16 cellular contexts compared by ENCODE assay signal in the genomic region with DNA sequence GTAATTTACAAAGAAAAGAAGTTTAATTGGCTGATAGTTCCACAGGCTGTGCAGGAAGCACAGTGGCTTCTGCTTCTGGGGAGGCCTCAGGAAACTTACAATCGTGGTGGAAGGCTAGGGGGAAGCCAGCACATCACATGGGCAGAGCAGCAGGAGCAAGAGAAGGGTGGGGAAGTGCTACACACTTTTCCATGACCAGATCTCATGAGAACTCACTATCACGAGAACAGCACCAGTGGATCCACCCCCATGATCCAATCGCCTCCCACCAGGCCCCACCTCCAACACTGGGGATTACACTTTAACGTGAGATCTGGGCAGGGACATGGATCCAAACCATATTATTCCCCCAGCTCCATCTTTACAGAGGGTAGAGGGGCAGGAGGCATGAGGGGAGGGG.
A peak's percentile ranks its signal among the peaks of the same experiment; 100 is the strongest.
DNase-seq lines count a peak whose midpoint lies in the region; ATAC-seq and TF ChIP-seq lines count a peak whose summit lies in the region.
"Had no signal": no experiment of that assay in that cellular context is flagged by ENCODE, and none has a peak within 500 bp of the region (broad histone marks: within the 10 kb centered on the region; RNA-seq: fewer than 3 reads in every experiment).

No MANE protein-coding gene starts in this region.

- H3K14ac ChIP-seq in IMR-90 (replicated peaks; ENCODE audit: low read depth, low read length): no peak overlapping the region

- no peak overlapping the region for H3K4me3 Mint-ChIP-seq in central memory CD8-positive, alpha-beta T cell
- H3K4me3 Mint-ChIP-seq in activated naive CD4-positive, alpha-beta T cell treated with anti-CD3 and anti-CD28 coated beads, Interleukin-2, amount 10 ng/mL, durations not matched to agents 7 days and 5 days: no peak overlapping the region
- H3K4me3 Mint-ChIP-seq: CD4-positive, CD25-positive, alpha-beta regulatory T cell had no signal

- H4K5ac ChIP-seq in IMR-90 (ENCODE audit: low read depth, low read length) (no peak overlapping the region), mesendoderm (ENCODE audit: low read length) (no peak overlapping the region)

- H3K23ac ChIP-seq in IMR-90 (ENCODE audit: low read depth, low read length) (no peak overlapping the region), mesendoderm (ENCODE audit: low read length) (no peak overlapping the region)

- H4K91ac ChIP-seq in IMR-90 (ENCODE audit: insufficient read depth, low read depth, low read length): no peak overlapping the region

- H3K4me2 ChIP-seq in BLaER1 (peak overlapping the region; percentile 25; the same call in 1 of the 2 replicates), IMR-90 (ENCODE audit: low read depth, low read length) (no peak overlapping the region), mesendoderm (ENCODE audit: low read length) (no peak overlapping the region), Karpas-422 (ENCODE audit: low read depth, low read length, poor library complexity, severe bottlenecking) (no peak overlapping the region)

- H3K36me3 ChIP-seq in BLaER1 (no peaks in the 10 kb centered on the region), IMR-90 (ENCODE audit: control insufficient read depth, insufficient read depth, low read length) (no peaks in the 10 kb centered on the region), mesendoderm (ENCODE audit: control insufficient read depth, insufficient read depth, low read length) (no peaks in the 10 kb centered on the region), Karpas-422 (ENCODE audit: insufficient read depth, low read length) (no peaks in the 10 kb centered on the region)
- H3K36me3 ChIP-seq: MG63 had no signal

- no peaks in the 10 kb centered on the region for H4K20me1 ChIP-seq in BLaER1
- H4K20me1 ChIP-seq in IMR-90 (ENCODE audit: insufficient read depth, low read length): no peaks in the 10 kb centered on the region
- no peaks in the 10 kb centered on the region for H4K20me1 ChIP-seq in Karpas-422 (ENCODE audit: insufficient read depth, low read depth, low read length)

- H2BK120ac ChIP-seq in IMR-90 (ENCODE audit: low read depth, low read length) (no peak overlapping the region), mesendoderm (ENCODE audit: low read depth, low read length) (no peak overlapping the region)

- H3K18ac ChIP-seq in IMR-90 (ENCODE audit: low read depth, low read length) (no peak overlapping the region), mesendoderm (ENCODE audit: low read length) (no peak overlapping the region)

- in situ Hi-C loops in IMR-90 (cut with MboI; ENCODE audit: low sequenced_read_pairs): no loop called here

- ATAC-seq in IMR-90 (ENCODE audit: low read depth): no peak
- ATAC-seq in central memory CD8-positive, alpha-beta T cell (replicated peaks; ENCODE audit: extremely low read depth, poor library complexity, severe bottlenecking): no peak
- ATAC-seq: Panc1 had no signal

- H2BK5ac ChIP-seq in IMR-90 (ENCODE audit: low read depth, low read length, poor library complexity, severe bottlenecking): no peak overlapping the region
- H2BK5ac ChIP-seq in mesendoderm (ENCODE audit: low read length): no peak overlapping the region

- H2AK5ac ChIP-seq in IMR-90 (ENCODE audit: low read depth, low read length) (0 out of 2 replicates have a peak overlapping the region, but pooled peaks have one; percentile 30), mesendoderm (ENCODE audit: low read length) (no peak overlapping the region)

- BruUV-seq in IMR-90 (replicated peaks; lab: Mats Ljungman, UMichigan): no TSS peak

- no peaks in the 10 kb centered on the region for H3K9me2 ChIP-seq in Karpas-422 (replicated peaks; ENCODE audit: insufficient read depth, low read length)

- H3K9me1 ChIP-seq in IMR-90 (ENCODE audit: insufficient read depth, low read length): peaks cover 3% of the 10 kb centered on the region; the same call in 1 of the 2 replicates

- no peak overlapping the region for H2BK20ac ChIP-seq in IMR-90 (ENCODE audit: low read depth, low read length)

- TF ChIP-seq RAD21 in IMR-90 (IDR thresholded peaks at IDR 0.05; ENCODE audit: low read length): no peak

- CTCF ChIA-PET in IMR-90 (lab: Yijun Ruan, JAX): no interaction called here
- CTCF ChIA-PET in activated naive CD4-positive, alpha-beta T cell treated with anti-CD3 and anti-CD28 coated beads, Interleukin-2, amount 10 ng/mL, durations not matched to agents 7 days and 5 days (lab: Charles Lee): interaction anchor here (0.9 to 1.0 kb wide), 2 partner anchors 219 to 248 kb away, joined by 3 to 4 read pairs; no protein-coding TSS in a partner anchor

- H3K9ac ChIP-seq in BLaER1: no peak overlapping the region
- no peak overlapping the region for H3K9ac ChIP-seq in IMR-90 (ENCODE audit: low read depth, low read length)
- no peak overlapping the region for H3K9ac ChIP-seq in mesendoderm (ENCODE audit: low read length)
- no peak overlapping the region for H3K9ac ChIP-seq in Karpas-422 (ENCODE audit: low read length)

- H3K79me2 ChIP-seq in mesendoderm (ENCODE audit: control insufficient read depth, insufficient read depth, low read length) (no peaks in the 10 kb centered on the region), Karpas-422 (ENCODE audit: low read length) (no peaks in the 10 kb centered on the region)

- H3K4me3 ChIP-seq in BLaER1 (no peak overlapping the region), IMR-90 (ENCODE audit: insufficient read depth, low read depth, low read length) (no peak overlapping the region), mesendoderm (ENCODE audit: low read length) (no peak overlapping the region), Karpas-422 (ENCODE audit: low read length) (no peak overlapping the region)
- H3K4me3 ChIP-seq: MG63, SK-N-MC had no signal

- H3K4me1 Mint-ChIP-seq in central memory CD8-positive, alpha-beta T cell: peaks cover 19% of the 10 kb centered on the region
- peaks cover 8% of the 10 kb centered on the region for H3K4me1 Mint-ChIP-seq in activated naive CD4-positive, alpha-beta T cell treated with anti-CD3 and anti-CD28 coated beads, Interleukin-2, amount 10 ng/mL, durations not matched to agents 7 days and 5 days

- H3K4me1 ChIP-seq in BLaER1 (peaks cover 39% of the 10 kb centered on the region), IMR-90 (ENCODE audit: control insufficient read depth, insufficient read depth, low read length) (no peaks in the 10 kb centered on the region), mesendoderm (ENCODE audit: control insufficient read depth, low read depth, low read length) (peaks cover 10% of the 10 kb centered on the region), Karpas-422 (ENCODE audit: low read length) (peaks cover 23% of the 10 kb centered on the region)

- intact Hi-C loops in IMR-90 (cut with micrococcal nuclease): no loop called here

- POLR2A ChIA-PET in IMR-90 (lab: Charles Lee; ENCODE audit: unreplicated experiment): no interaction called here

- H4K8ac ChIP-seq in IMR-90 (ENCODE audit: low read depth in 2 of 2, low read length in 2 of 2) (no peak overlapping the region), mesendoderm (ENCODE audit: low read depth, low read length) (no peak overlapping the region)

- H3K9me3 ChIP-seq in BLaER1 (no peaks in the 10 kb centered on the region), IMR-90 (ENCODE audit: control insufficient read depth, insufficient read depth, low read length) (no peaks in the 10 kb centered on the region), Karpas-422 (ENCODE audit: low read length) (no peaks in the 10 kb centered on the region)
- H3K9me3 ChIP-seq: MG63 had no signal

- 0 out of 4 replicates have a peak, but pooled peaks cover 0 to under 1% of the 10 kb centered on the region in 2 experiments for H3K79me1 ChIP-seq in IMR-90 (ENCODE audit: low read depth in 1 of 2, low read length in 2 of 2)
- H3K79me1 ChIP-seq in mesendoderm (ENCODE audit: low read length): no peaks in the 10 kb centered on the region

- H3K27me3 Mint-ChIP-seq in central memory CD8-positive, alpha-beta T cell: no peaks in the 10 kb centered on the region
- H3K27me3 Mint-ChIP-seq in activated naive CD4-positive, alpha-beta T cell treated with anti-CD3 and anti-CD28 coated beads, Interleukin-2, amount 10 ng/mL, durations not matched to agents 7 days and 5 days: peaks cover 4% of the 10 kb centered on the region
- H3K27me3 Mint-ChIP-seq: CD4-positive, CD25-positive, alpha-beta regulatory T cell had no signal

- no peak for TF ChIP-seq CTCF in IMR-90 (conservative IDR thresholded peaks at IDR 0.05; ENCODE audit: low read depth, low read length)

- H2AK9ac ChIP-seq in IMR-90 (replicated peaks; ENCODE audit: low read depth, low read length, poor library complexity): no peak overlapping the region

- H3K27ac ChIP-seq in BLaER1: no peak overlapping the region
- H3K27ac ChIP-seq in IMR-90 (ENCODE audit: insufficient read depth, low read length): no peak overlapping the region
- no peak overlapping the region for H3K27ac ChIP-seq in mesendoderm (ENCODE audit: low read depth, low read length)
- H3K27ac ChIP-seq in Karpas-422 (ENCODE audit: low read length): no peak overlapping the region
- H3K27ac ChIP-seq: SK-N-MC had no signal

- no peak overlapping the region for H3K4ac ChIP-seq in IMR-90 (ENCODE audit: low read depth, low read length)
- no peak overlapping the region for H3K4ac ChIP-seq in mesendoderm (ENCODE audit: low read depth, low read length)

- H3K27me3 ChIP-seq in BLaER1 (no peaks in the 10 kb centered on the region), IMR-90 (ENCODE audit: control insufficient read depth, insufficient read depth, low read length) (no peaks in the 10 kb centered on the region), mesendoderm (ENCODE audit: insufficient read depth, low read length, poor library complexity) (no peaks in the 10 kb centered on the region), Karpas-422 (ENCODE audit: low read length) (no peaks in the 10 kb centered on the region)
- H3K27me3 ChIP-seq: MG63 had no signal

- H3K9me3 Mint-ChIP-seq in central memory CD8-positive, alpha-beta T cell: no peaks in the 10 kb centered on the region
- no peaks in the 10 kb centered on the region for H3K9me3 Mint-ChIP-seq in activated naive CD4-positive, alpha-beta T cell treated with anti-CD3 and anti-CD28 coated beads, Interleukin-2, amount 10 ng/mL, durations not matched to agents 7 days and 5 days
- H3K9me3 Mint-ChIP-seq: CD4-positive, CD25-positive, alpha-beta regulatory T cell had no signal

- dilution Hi-C loops in IMR-90 (cut with HindIII; ENCODE audit: low sequenced_read_pairs, unreplicated experiment): no loop called here

- H2BK15ac ChIP-seq in IMR-90 (ENCODE audit: low read depth, low read length) (no peak overlapping the region), mesendoderm (replicated peaks; ENCODE audit: low read depth) (no peak overlapping the region)

- H3K56ac ChIP-seq in IMR-90 (ENCODE audit: extremely low read depth, insufficient read depth, low read length) (no peak overlapping the region), mesendoderm (ENCODE audit: low read length) (no peak overlapping the region)

- TF ChIP-seq POLR2A in IMR-90 (IDR thresholded peaks at IDR 0.05; ENCODE audit: low read depth, low read length): no peak

- DNase-seq in IMR-90 (no peak), mesendoderm (peak; percentile 14), Karpas-422 (no peak), NCI-H1105 (lab: John Stamatoyannopoulos, UW) (no peak)
- DNase-seq in central memory CD8-positive, alpha-beta T cell (ENCODE audit: low spot score in 2 of 2): no peak
- no peak for DNase-seq in activated naive CD4-positive, alpha-beta T cell treated with anti-CD3 and anti-CD28 coated beads, Interleukin-2, amount 10 ng/mL, durations not matched to agents 7 days and 5 days
- DNase-seq: CD4-positive, CD25-positive, alpha-beta regulatory T cell; HCEC 1CT; KG1; MG63; NCI-H1092; NCI-H2227 treated with DMSO at 0.1 percent for 48 hours; NCI-H524 had no signal

- H3K27ac Mint-ChIP-seq in central memory CD8-positive, alpha-beta T cell (ENCODE audit: low read depth): peak overlapping the region; percentile 79
- no peak overlapping the region for H3K27ac Mint-ChIP-seq in activated naive CD4-positive, alpha-beta T cell treated with anti-CD3 and anti-CD28 coated beads, Interleukin-2, amount 10 ng/mL, durations not matched to agents 7 days and 5 days

- peaks cover 8% of the 10 kb centered on the region for H3K36me3 Mint-ChIP-seq in central memory CD8-positive, alpha-beta T cell (ENCODE audit: insufficient read depth)
- H3K36me3 Mint-ChIP-seq in activated naive CD4-positive, alpha-beta T cell treated with anti-CD3 and anti-CD28 coated beads, Interleukin-2, amount 10 ng/mL, durations not matched to agents 7 days and 5 days: peaks cover 3% of the 10 kb centered on the region

- WGBS in IMR-90 (ENCODE audit: extremely low coverage in 2 of 2, insufficient read length in 1 of 2), 2 experiments: no CpG with 5 or more reads among the region's 4 CpGs
- WGBS in mesendoderm (ENCODE audit: extremely low coverage, insufficient coverage, low lambda C conversion rate): no CpG with 5 or more reads among the region's 4 CpGs

- no peak overlapping the region for H2AFZ ChIP-seq in IMR-90 (replicated peaks; ENCODE audit: low read length, poor library complexity)
- H2AFZ ChIP-seq in Karpas-422 (ENCODE audit: low read length): no peak overlapping the region
